In genomic region chr1:99725996-99726395, GRCh38 we compare ENCODE assay signal across 22 cellular contexts.
"Had no signal": no experiment of that assay in that cellular context is flagged by ENCODE, and none has a peak within 500 bp of the region (broad histone marks: within the 10 kb centered on the region; RNA-seq: fewer than 3 reads in every experiment).

No MANE protein-coding gene starts in this region.

- H3K9me3 ChIP-seq: esophagus squamous epithelium, lower lobe of right lung, suprapubic skin had no signal

- H3K36me3 ChIP-seq: cardiac muscle cell, lower lobe of right lung had no signal

- H2AFZ ChIP-seq: hepatocyte had no signal

- H3K4me1 ChIP-seq: esophagus squamous epithelium, lower lobe of right lung, suprapubic skin had no signal

- H3K4me3 Mint-ChIP-seq: activated naive CD8-positive, alpha-beta T cell treated with anti-CD3 and anti-CD28 coated beads for 36 hours; activated T-cell treated with anti-CD3 and anti-CD28 coated beads, Interleukin-2, amount 50 U/mL, for 72 hours; dendritic cell treated with granulocyte-macrophage colony-stimulating factor and Interleukin-4, amounts not matched to agents 40 ng/mL and 50 ng/mL, for 4 days; natural killer cell; stimulated activated naive CD8-positive, alpha-beta T cell treated with anti-CD3 and anti-CD28 coated beads, Interleukin-15, amount 100 ng/mL, for 72 hours had no signal

- H3K27ac Mint-ChIP-seq: activated naive CD8-positive, alpha-beta T cell treated with anti-CD3 and anti-CD28 coated beads for 36 hours; activated T-cell treated with anti-CD3 and anti-CD28 coated beads, Interleukin-2, amount 50 U/mL, for 72 hours; dendritic cell treated with granulocyte-macrophage colony-stimulating factor and Interleukin-4, amounts not matched to agents 40 ng/mL and 50 ng/mL, for 4 days; natural killer cell; stimulated activated naive CD8-positive, alpha-beta T cell treated with anti-CD3 and anti-CD28 coated beads, Interleukin-15, amount 100 ng/mL, for 72 hours had no signal

- H3K27me3 Mint-ChIP-seq: activated naive CD8-positive, alpha-beta T cell treated with anti-CD3 and anti-CD28 coated beads for 36 hours; dendritic cell treated with granulocyte-macrophage colony-stimulating factor and Interleukin-4, amounts not matched to agents 40 ng/mL and 50 ng/mL, for 4 days; stimulated activated naive CD8-positive, alpha-beta T cell treated with anti-CD3 and anti-CD28 coated beads, Interleukin-15, amount 100 ng/mL, for 72 hours had no signal

- H3K4me1 Mint-ChIP-seq: activated naive CD8-positive, alpha-beta T cell treated with anti-CD3 and anti-CD28 coated beads for 36 hours; natural killer cell; stimulated activated naive CD8-positive, alpha-beta T cell treated with anti-CD3 and anti-CD28 coated beads, Interleukin-15, amount 100 ng/mL, for 72 hours had no signal

- H3K79me2 ChIP-seq: hepatocyte had no signal

- H3K36me3 Mint-ChIP-seq: activated naive CD8-positive, alpha-beta T cell treated with anti-CD3 and anti-CD28 coated beads for 36 hours; natural killer cell had no signal

- DNase-seq: activated CD4-positive, alpha-beta T cell treated with anti-CD3 and anti-CD28 coated beads for 1 hour; activated CD8-positive, alpha-beta memory T cell treated with anti-CD3 and anti-CD28 coated beads for 24 hours; activated gamma-delta T cell treated with Interleukin-2 at 50 U/mL for 16 hours; activated naive CD8-positive, alpha-beta T cell treated with anti-CD3 and anti-CD28 coated beads for 36 hours; activated T-cell treated with anti-CD3 and anti-CD28 coated beads, Interleukin-2, amount 50 U/mL, for 72 hours; amniotic stem cell; effector CD8-positive, alpha-beta T cell; esophagus squamous epithelium; islet precursor cell; left colon; lower lobe of right lung; natural killer cell; stimulated activated CD4-positive, alpha-beta T cell treated with anti-CD3 and anti-CD28 coated beads, Interleukin-4, amount 100 ng/mL, for 1 hour; stimulated activated naive CD8-positive, alpha-beta T cell treated with anti-CD3 and anti-CD28 coated beads, Interleukin-15, amount 100 ng/mL, for 72 hours; trophoblast cell had no signal

- H3K9me3 Mint-ChIP-seq: activated naive CD8-positive, alpha-beta T cell treated with anti-CD3 and anti-CD28 coated beads for 36 hours; activated T-cell treated with anti-CD3 and anti-CD28 coated beads, Interleukin-2, amount 50 U/mL, for 72 hours; dendritic cell treated with granulocyte-macrophage colony-stimulating factor and Interleukin-4, amounts not matched to agents 40 ng/mL and 50 ng/mL, for 4 days; natural killer cell; stimulated activated naive CD8-positive, alpha-beta T cell treated with anti-CD3 and anti-CD28 coated beads, Interleukin-15, amount 100 ng/mL, for 72 hours had no signal

- H3K27ac ChIP-seq: cardiac muscle cell, esophagus squamous epithelium, hepatocyte, lower lobe of right lung, suprapubic skin, VCaP had no signal

- H3K4me3 ChIP-seq: cardiac muscle cell, esophagus squamous epithelium, hepatocyte, lower lobe of right lung, smooth muscle cell, suprapubic skin had no signal

- H3K27me3 ChIP-seq: cardiac muscle cell, esophagus squamous epithelium, hepatocyte, suprapubic skin had no signal

- ATAC-seq: activated T-cell treated with anti-CD3 and anti-CD28 coated beads, Interleukin-2, amount 50 U/mL, for 72 hours; lower lobe of right lung; natural killer cell; sciatic nerve; stimulated activated naive CD8-positive, alpha-beta T cell treated with anti-CD3 and anti-CD28 coated beads, Interleukin-15, amount 100 ng/mL, for 72 hours had no signal

- H3K4me2 ChIP-seq: hepatocyte, smooth muscle cell had no signal
